Comparison of ENCODE assay signal across 10 cellular contexts in the genomic region with DNA sequence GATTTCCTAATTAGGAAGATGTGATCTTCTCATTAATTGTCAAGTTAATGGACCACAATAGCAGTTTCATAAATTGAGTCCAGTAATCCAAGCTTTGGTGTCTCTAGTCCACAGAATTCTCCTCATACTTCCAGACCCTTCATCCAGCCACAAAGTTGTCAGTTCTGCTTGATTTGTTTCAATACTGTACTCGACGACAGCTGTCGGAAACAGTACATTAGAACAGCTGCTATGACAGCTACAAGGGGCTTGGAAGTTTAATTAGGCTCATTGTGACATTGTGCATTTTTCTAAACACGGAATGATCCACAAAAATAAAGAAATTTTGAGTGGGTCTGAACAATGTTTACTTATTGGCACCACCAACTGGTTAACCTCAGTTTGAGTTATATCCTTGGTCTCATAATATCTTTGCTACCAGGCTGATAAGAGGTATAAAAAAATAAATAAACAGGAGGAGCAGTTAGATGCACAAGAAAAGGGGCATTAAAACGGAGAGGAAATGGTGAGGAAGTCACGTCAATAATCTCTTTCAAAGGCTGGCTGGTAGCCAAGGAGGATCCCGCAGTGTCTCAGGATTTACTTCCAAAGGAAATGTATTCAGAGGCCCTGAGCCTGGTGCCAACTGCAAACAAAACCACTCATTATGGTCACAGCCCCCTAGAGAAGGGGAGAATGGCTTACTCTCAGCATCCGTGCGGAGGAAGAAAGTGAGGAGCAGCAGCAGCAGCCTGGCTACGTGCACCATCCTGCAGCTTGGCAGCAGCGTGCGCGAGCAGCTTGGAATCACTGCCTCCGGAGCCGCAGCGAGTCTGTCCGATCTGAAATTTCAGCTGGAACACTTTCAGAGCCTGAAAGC.
DNase-seq lines count a peak whose midpoint lies in the region; ATAC-seq and TF ChIP-seq lines count a peak whose summit lies in the region.
"Had no signal": no experiment of that assay in that cellular context is flagged by ENCODE, and none has a peak within 500 bp of the region (broad histone marks: within the 10 kb centered on the region; RNA-seq: fewer than 3 reads in every experiment).

No MANE protein-coding gene starts in this region.

- peak; percentile 45 for DNase-seq in DMS53 (lab: John Stamatoyannopoulos, UW)
- no peak for DNase-seq in DMS53 treated with DMSO at 0.1 percent for 48 hours (lab: John Stamatoyannopoulos, UW; ENCODE audit: unreplicated experiment)
- DNase-seq in chondrocyte (ENCODE audit: low spot score): no peak
- DNase-seq in kidney tubule cell (ENCODE audit: low spot score): peak; percentile 51
- peak; percentile 31 to 44 for DNase-seq in thyroid gland
- no peak for DNase-seq in NK-92 treated with Interleukin-12 subunit alpha and Interleukin-12 subunit beta, amount 100 ng/mL, for 24 hours (lab: John Stamatoyannopoulos, UW)
- DNase-seq in activated naive CD4-positive, alpha-beta T cell treated with anti-CD3 and anti-CD28 coated beads, Interleukin-2, amount 50 U/mL, for 72 hours (ENCODE audit: low spot score in 2 of 2): no peak

- H3K36me3 ChIP-seq in thyroid gland: no peaks in the 10 kb centered on the region

- H3K4me1 ChIP-seq in thyroid gland: no peaks in the 10 kb centered on the region

- no peak overlapping the region for H3K27ac ChIP-seq in thyroid gland
- H3K27ac ChIP-seq: 22Rv1 had no signal

- H3K9me3 ChIP-seq in thyroid gland: no peaks in the 10 kb centered on the region

- TF ChIP-seq CTCF in chondrocyte (IDR thresholded peaks at IDR 0.05) (no peak), thyroid gland (IDR thresholded peaks at IDR 0.05) (no peak)

- 34 to 46% methylated on average over 17 of the region's 17 CpGs for WGBS in thyroid gland, 2 donors

- no peaks in the 10 kb centered on the region for H3K36me3 Mint-ChIP-seq in chondrocyte (ENCODE audit: low read depth)
- H3K36me3 Mint-ChIP-seq in activated naive CD4-positive, alpha-beta T cell treated with anti-CD3 and anti-CD28 coated beads, Interleukin-2, amount 50 U/mL, for 72 hours: no peaks in the 10 kb centered on the region

- no peak for ATAC-seq in activated naive CD4-positive, alpha-beta T cell treated with anti-CD3 and anti-CD28 coated beads, Interleukin-2, amount 50 U/mL, for 72 hours
- no peak for ATAC-seq in HG02763 (IDR thresholded peaks at IDR 0.05; ENCODE audit: unreplicated experiment)
- ATAC-seq: Panc1 had no signal

- peaks cover 25% of the 10 kb centered on the region for H3K4me1 Mint-ChIP-seq in chondrocyte (ENCODE audit: low read depth)

- no peak for TF ChIP-seq POLR2A in thyroid gland (IDR thresholded peaks at IDR 0.05)

- H3K27me3 ChIP-seq in thyroid gland: no peaks in the 10 kb centered on the region

- H3K4me3 ChIP-seq in thyroid gland (replicated peaks in 1 of 3): no peak overlapping the region

- no peaks in the 10 kb centered on the region for H3K9me3 Mint-ChIP-seq in chondrocyte (ENCODE audit: low read depth)
- peaks cover 0 to 4% of the 10 kb centered on the region in 2 donors for H3K9me3 Mint-ChIP-seq in activated naive CD4-positive, alpha-beta T cell treated with anti-CD3 and anti-CD28 coated beads, Interleukin-2, amount 50 U/mL, for 72 hours

- H3K27me3 Mint-ChIP-seq in chondrocyte (ENCODE audit: low read depth): no peaks in the 10 kb centered on the region

- H3K27ac Mint-ChIP-seq in chondrocyte (ENCODE audit: unreplicated experiment): peak overlapping the region; percentile 71
- no peak overlapping the region for H3K27ac Mint-ChIP-seq in activated naive CD4-positive, alpha-beta T cell treated with anti-CD3 and anti-CD28 coated beads, Interleukin-2, amount 50 U/mL, for 72 hours

- H3K4me3 Mint-ChIP-seq in chondrocyte (ENCODE audit: unreplicated experiment): peak overlapping the region; percentile 63

- intact Hi-C loops in thyroid gland (cut with DNase I): no loop called here

Comparison
In these comparisons a context has a peak if more than half of its experiments do, and no peak if none do; other contexts are left out.
1. DNase-seq: peak in DMS53 (single experiment), kidney tubule cell (single experiment) and thyroid gland (2 of 2); none in DMS53 treated with DMSO at 0.1 percent for 48 hours (single experiment), chondrocyte (single experiment), NK-92 treated with Interleukin-12 subunit alpha and Interleukin-12 subunit beta, amount 100 ng/mL, for 24 hours (single experiment) and activated naive CD4-positive, alpha-beta T cell treated with anti-CD3 and anti-CD28 coated beads, Interleukin-2, amount 50 U/mL, for 72 hours (0 of 2).